ENCODE assay signal across 14 cellular contexts in genomic region chr11:110972640-110973039, GRCh38.
DNase-seq lines count a peak whose midpoint lies in the region; ATAC-seq and TF ChIP-seq lines count a peak whose summit lies in the region.
"Had no signal": no experiment of that assay in that cellular context is flagged by ENCODE, and none has a peak within 500 bp of the region (broad histone marks: within the 10 kb centered on the region; RNA-seq: fewer than 3 reads in every experiment).

No MANE protein-coding gene starts in this region.

- DNase-seq in AG04450 (ENCODE audit: low read depth, low spot score) (peak; percentile 68), HL-60 (ENCODE audit: low read depth in 1 of 2, low spot score in 1 of 2) (peak; percentile 32 to 73), amniotic stem cell (lab: John Stamatoyannopoulos, UW) (peak; percentile 45), lower lobe of right lung (no peak), T1000 (lab: John Stamatoyannopoulos, UW) (no peak), progenitor cell of endocrine pancreas (ENCODE audit: low spot score, unreplicated experiment) (no peak), NCI-H1930 (lab: John Stamatoyannopoulos, UW) (no peak)
- no peak for DNase-seq in activated CD8-positive, alpha-beta memory T cell treated with anti-CD3 and anti-CD28 coated beads, Interleukin-2, amount 50 U/mL, for 48 hours
- DNase-seq: activated CD4-positive, alpha-beta memory T cell treated with anti-CD3 and anti-CD28 coated beads for 36 hours; activated naive CD4-positive, alpha-beta T cell treated with anti-CD3 and anti-CD28 coated beads, Interleukin-2, amount 50 U/mL, for 16 hours; CD4-positive, CD25-positive, alpha-beta regulatory T cell; effector CD4-positive, alpha-beta T cell; nephron progenitor cell; stimulated activated naive B cell treated with anti-CD40 and anti-IgM and Interleukin-4, amounts not matched to agents 10 μg/mL and 1 μg/mL and 100 μg/mL, for 72 hours had no signal

- intact Hi-C loops in lower lobe of right lung (cut with DNase I) = no loop called here

- POLR2A ChIA-PET in AG04450 (lab: Yijun Ruan, JAX) = interaction anchor here (0.9 to 1.7 kb wide), 4 partner anchors 10 to 19 kb away, joined by 4 to 5 read pairs (median 4); no protein-coding TSS in a partner anchor

- H3K27ac ChIP-seq in AG04450 (ENCODE audit: low read depth, low read length) (peak overlapping the region; percentile 34), HL-60 (replicated peaks) (no peak overlapping the region), lower lobe of right lung (no peak overlapping the region)

- no peaks in the 10 kb centered on the region for H3K36me3 ChIP-seq in lower lobe of right lung

- CTCF ChIA-PET in AG04450 (lab: Charles Lee) = no interaction called here

- H3K4me1 Mint-ChIP-seq in progenitor cell of endocrine pancreas (ENCODE audit: low read depth) = no peaks in the 10 kb centered on the region
- H3K4me1 Mint-ChIP-seq: CD4-positive, CD25-positive, alpha-beta regulatory T cell had no signal

- no peak overlapping the region for H3K4me3 Mint-ChIP-seq in progenitor cell of endocrine pancreas (ENCODE audit: low read depth)
- H3K4me3 Mint-ChIP-seq: activated CD4-positive, alpha-beta memory T cell treated with anti-CD3 and anti-CD28 coated beads for 36 hours; CD4-positive, CD25-positive, alpha-beta regulatory T cell; nephron progenitor cell; stimulated activated naive B cell treated with anti-CD40 and anti-IgM and Interleukin-4, amounts not matched to agents 10 μg/mL and 1 μg/mL and 100 μg/mL, for 72 hours had no signal

- H3K9me3 ChIP-seq in AG04450 (ENCODE audit: control insufficient read depth, insufficient read depth, low read length) = 0 out of 2 replicates have a peak, but pooled peaks cover 2% of the 10 kb centered on the region
- no peaks in the 10 kb centered on the region for H3K9me3 ChIP-seq in lower lobe of right lung

- H3K36me3 Mint-ChIP-seq in progenitor cell of endocrine pancreas (ENCODE audit: insufficient read depth) = no peaks in the 10 kb centered on the region
- H3K36me3 Mint-ChIP-seq: activated CD4-positive, alpha-beta memory T cell treated with anti-CD3 and anti-CD28 coated beads for 36 hours; CD4-positive, CD25-positive, alpha-beta regulatory T cell; stimulated activated naive B cell treated with anti-CD40 and anti-IgM and Interleukin-4, amounts not matched to agents 10 μg/mL and 1 μg/mL and 100 μg/mL, for 72 hours had no signal

- no peaks in the 10 kb centered on the region for H3K27me3 ChIP-seq in AG04450 (ENCODE audit: control insufficient read depth, insufficient read depth, low read length)
- H3K27me3 ChIP-seq in HL-60 (ENCODE audit: insufficient read depth, poor library complexity, severe bottlenecking) = no peaks in the 10 kb centered on the region
- H3K27me3 ChIP-seq in lower lobe of right lung (ENCODE audit: low read depth) = no peaks in the 10 kb centered on the region

- H3K4me3 ChIP-seq in AG04450 (ENCODE audit: low read depth, low read length) = no peak overlapping the region
- no peak overlapping the region for H3K4me3 ChIP-seq in HL-60 (replicated peaks; ENCODE audit: insufficient read depth, low read length)
- no peak overlapping the region for H3K4me3 ChIP-seq in lower lobe of right lung

- H3K27ac Mint-ChIP-seq in progenitor cell of endocrine pancreas = no peak overlapping the region
- H3K27ac Mint-ChIP-seq: activated CD4-positive, alpha-beta memory T cell treated with anti-CD3 and anti-CD28 coated beads for 36 hours; CD4-positive, CD25-positive, alpha-beta regulatory T cell; nephron progenitor cell; stimulated activated naive B cell treated with anti-CD40 and anti-IgM and Interleukin-4, amounts not matched to agents 10 μg/mL and 1 μg/mL and 100 μg/mL, for 72 hours had no signal

- no peak for TF ChIP-seq CTCF in AG04450 (IDR thresholded peaks at IDR 0.05; ENCODE audit: low read depth, low read length)
- TF ChIP-seq CTCF in HL-60 (IDR thresholded peaks at IDR 0.05; ENCODE audit: insufficient read depth, low read length) = no peak
- no peak for TF ChIP-seq CTCF in lower lobe of right lung (IDR thresholded peaks at IDR 0.05)
- TF ChIP-seq CTCF in progenitor cell of endocrine pancreas (IDR thresholded peaks at IDR 0.05; ENCODE audit: unreplicated experiment) = no peak

- H3K9me3 Mint-ChIP-seq in progenitor cell of endocrine pancreas (ENCODE audit: low read depth) = peaks cover 3% of the 10 kb centered on the region
- H3K9me3 Mint-ChIP-seq: activated CD4-positive, alpha-beta memory T cell treated with anti-CD3 and anti-CD28 coated beads for 36 hours had no signal

- peak; percentile 53 to 61 for ATAC-seq in lower lobe of right lung
- ATAC-seq: stimulated activated naive B cell treated with anti-CD40 and anti-IgM and Interleukin-4, amounts not matched to agents 10 μg/mL and 1 μg/mL and 100 μg/mL, for 72 hours had no signal

- no peaks in the 10 kb centered on the region for H3K4me1 ChIP-seq in lower lobe of right lung

- H3K27me3 Mint-ChIP-seq in progenitor cell of endocrine pancreas = peaks cover 4% of the 10 kb centered on the region
- H3K27me3 Mint-ChIP-seq: CD4-positive, CD25-positive, alpha-beta regulatory T cell had no signal

Comparison
In these comparisons a context has a peak if more than half of its experiments do, and no peak if none do; other contexts are left out.
1. DNase-seq: peak in AG04450 (single experiment), HL-60 (2 of 2) and amniotic stem cell (single experiment); none in lower lobe of right lung (single experiment), T1000 (single experiment), progenitor cell of endocrine pancreas (single experiment), NCI-H1930 (0 of 2) and activated CD8-positive, alpha-beta memory T cell treated with anti-CD3 and anti-CD28 coated beads, Interleukin-2, amount 50 U/mL, for 48 hours (single experiment).